Comparison of ENCODE assay signal across 1 cellular context in genomic region chr15:90872481-90873184, GRCh38.
TF ChIP-seq lines count a peak whose summit lies in the region.

No MANE protein-coding gene starts in this region.

TF ChIP-seq in K562, 482 proteins besides CTCF, POLR2A, EP300 and RAD21 (continues in another document):
- TF ChIP-seq TFAP4 (CRISPR knock-in tag; IDR thresholded peaks at IDR 0.05; ENCODE audit: borderline replicate concordance) (no peak), ARID1B (IDR thresholded peaks at IDR 0.05) (peak; percentile 24; the same call in 1 of the 2 replicates), NCOR1 (IDR thresholded peaks at IDR 0.05) (0 out of 2 replicates have a peak, but pooled peaks have one; percentile 32), AFF1 (IDR thresholded peaks at IDR 0.05; ENCODE audit: low read depth in 1 of 2, partially characterized antibody in 2 of 2) (peak in 1 of 2 experiments; percentile 33), SIN3A (IDR thresholded peaks at IDR 0.05; ENCODE audit: borderline replicate concordance in 2 of 2, control insufficient read depth in 1 of 2, low read depth in 2 of 2, low read length in 2 of 2) (0 out of 4 replicates have a peak, but pooled peaks of 1 of the 2 experiments have one; percentile 20), SFPQ (IDR thresholded peaks at IDR 0.05; ENCODE audit: low read depth, low read length) (no peak), GATAD2B (IDR thresholded peaks at IDR 0.05; ENCODE audit: borderline replicate concordance) (no peak), ATF1 (CRISPR knock-in tag; IDR thresholded peaks at IDR 0.05) (no peak), ATF1 (tag; IDR thresholded peaks at IDR 0.05) (0 out of 2 replicates have a peak, but pooled peaks have one; percentile 33), TBL1XR1 (IDR thresholded peaks at IDR 0.05; ENCODE audit: low read length in 2 of 2) (no peak), MECOM (CRISPR knock-in tag; IDR thresholded peaks at IDR 0.05) (no peak), GATA2 (CRISPR knock-in tag; IDR thresholded peaks at IDR 0.05) (no peak), FOSL1 (tag; conservative IDR thresholded peaks at IDR 0.05) (peak; percentile 82), TBP (optimal IDR thresholded peaks at IDR 0.05; ENCODE audit: low read depth, low read length) (peak; percentile 31), POLR2H (tag; IDR thresholded peaks at IDR 0.05; ENCODE audit: low read depth) (no peak), SMARCE1 (IDR thresholded peaks at IDR 0.05) (0 out of 2 replicates have a peak, but pooled peaks have one; percentile 23), TAF1 (IDR thresholded peaks at IDR 0.05; ENCODE audit: control insufficient read depth, extremely low read depth, insufficient read depth, low read length, severe bottlenecking) (peak; percentile 24), TOE1 (IDR thresholded peaks at IDR 0.05; ENCODE audit: borderline replicate concordance) (no peak), TOE1 (CRISPR knock-in tag; IDR thresholded peaks at IDR 0.05; ENCODE audit: borderline replicate concordance, low read depth) (no peak), MGA (IDR thresholded peaks at IDR 0.05) (no peak), ZNF592 (IDR thresholded peaks at IDR 0.05) (0 out of 2 replicates have a peak, but pooled peaks have one; percentile 26), NFIC (IDR thresholded peaks at IDR 0.05) (no peak), RBBP5 (IDR thresholded peaks at IDR 0.05; ENCODE audit: borderline replicate concordance, insufficient read depth, low read length, poor library complexity, severe bottlenecking) (peak; percentile 8), CREB1 (IDR thresholded peaks at IDR 0.05) (no peak), CREB1 (CRISPR knock-in tag; IDR thresholded peaks at IDR 0.05) (no peak), HMBOX1 (IDR thresholded peaks at IDR 0.05) (0 out of 2 replicates have a peak, but pooled peaks have one; percentile 7), SMARCA4 (IDR thresholded peaks at IDR 0.05) (0 out of 2 replicates have a peak, but pooled peaks have one; percentile 24)
